In genomic region chr1:66929999-66930822, GRCh38 we compare ENCODE assay signal across 1 cellular context.
TF ChIP-seq lines count a peak whose summit lies in the region.

No MANE protein-coding gene starts in this region.

TF ChIP-seq in K562, 482 proteins besides CTCF, POLR2A, EP300 and RAD21 (continued from another document and continues in another):
- TF ChIP-seq REST (CRISPR knock-in tag; IDR thresholded peaks at IDR 0.05; ENCODE audit: low read depth) (peak; percentile 55), PURB (CRISPR knock-in tag; IDR thresholded peaks at IDR 0.05; ENCODE audit: low read depth) (no peak), GTF2F1 (IDR thresholded peaks at IDR 0.05; ENCODE audit: low read depth, low read length) (no peak), E2F8 (IDR thresholded peaks at IDR 0.05; ENCODE audit: low read depth, partially characterized antibody) (peak; percentile 66), MIER1 (IDR thresholded peaks at IDR 0.05; ENCODE audit: low read depth) (no peak), GABPB2 (CRISPR knock-in tag; conservative IDR thresholded peaks at IDR 0.05) (no peak), CBX1 (IDR thresholded peaks at IDR 0.05; ENCODE audit: low read depth) (peak; percentile 64), ELF4 (CRISPR knock-in tag; IDR thresholded peaks at IDR 0.05) (no peak; the same call in 1 of the 2 replicates), ZBTB7A (IDR thresholded peaks at IDR 0.05; ENCODE audit: borderline replicate concordance, control insufficient read depth, low read depth, low read length) (peak; percentile 89), SAP30 (IDR thresholded peaks at IDR 0.05; ENCODE audit: borderline replicate concordance, insufficient read depth, low read depth, low read length, poor library complexity, severe bottlenecking) (no peak), ZNF41 (CRISPR knock-in tag; conservative IDR thresholded peaks at IDR 0.05) (no peak), GTF2A2 (tag; IDR thresholded peaks at IDR 0.05) (no peak), FOS (IDR thresholded peaks at IDR 0.05; ENCODE audit: extremely low read depth, insufficient read length) (no peak), TGIF2 (CRISPR knock-in tag; IDR thresholded peaks at IDR 0.05) (no peak), ZNF668 (CRISPR knock-in tag; IDR thresholded peaks at IDR 0.05) (no peak), ZBTB5 (IDR thresholded peaks at IDR 0.05) (no peak), HIVEP1 (CRISPR knock-in tag; IDR thresholded peaks at IDR 0.05) (no peak; the same call in 1 of the 2 replicates), RBM14 (IDR thresholded peaks at IDR 0.05; ENCODE audit: borderline replicate concordance, insufficient read depth, low read depth, low read length) (no peak), THRAP3 (IDR thresholded peaks at IDR 0.05; ENCODE audit: borderline replicate concordance) (no peak), ETV1 (tag; conservative IDR thresholded peaks at IDR 0.05; ENCODE audit: low read depth) (no peak), RAD51 (IDR thresholded peaks at IDR 0.05; ENCODE audit: borderline replicate concordance, low read depth) (no peak), HDGF (IDR thresholded peaks at IDR 0.05) (no peak), CBFB (CRISPR knock-in tag; IDR thresholded peaks at IDR 0.05) (no peak), SIX5 (IDR thresholded peaks at IDR 0.05; ENCODE audit: borderline replicate concordance in 1 of 2, insufficient read depth in 1 of 2, low read depth in 1 of 2, low read length in 2 of 2) (no peak), CUX1 (CRISPR knock-in tag; IDR thresholded peaks at IDR 0.05) (peak; percentile 86), KDM4B (IDR thresholded peaks at IDR 0.05; ENCODE audit: borderline replicate concordance in 2 of 2, low read depth in 1 of 2) (peak in 1 of 2 experiments; percentile 68; a peak in 1 of 4 replicates), HBP1 (CRISPR knock-in tag; IDR thresholded peaks at IDR 0.05) (no peak), ZNF740 (CRISPR knock-in tag; IDR thresholded peaks at IDR 0.05) (no peak; the same call in 1 of the 2 replicates), ZNF740 (tag; IDR thresholded peaks at IDR 0.05) (no peak), TOE1 (IDR thresholded peaks at IDR 0.05; ENCODE audit: borderline replicate concordance) (peak; percentile 54; the same call in 1 of the 2 replicates), TOE1 (CRISPR knock-in tag; IDR thresholded peaks at IDR 0.05; ENCODE audit: borderline replicate concordance, low read depth) (no peak), MYBL2 (IDR thresholded peaks at IDR 0.05; ENCODE audit: low read depth) (no peak), MYBL2 (CRISPR knock-in tag; IDR thresholded peaks at IDR 0.05; ENCODE audit: borderline replicate concordance) (no peak), GABPB1 (CRISPR knock-in tag; IDR thresholded peaks at IDR 0.05) (peak; percentile 70), ZNF449 (CRISPR knock-in tag; IDR thresholded peaks at IDR 0.05) (no peak), ZBTB34 (CRISPR knock-in tag; IDR thresholded peaks at IDR 0.05) (no peak), U2AF1 (optimal IDR thresholded peaks at IDR 0.05; ENCODE audit: low read depth, low read length) (peak; percentile 75), POLR3G (IDR thresholded peaks at IDR 0.05; ENCODE audit: extremely low read depth, insufficient read length, insufficient replicate concordance) (no peak), DPF2 (IDR thresholded peaks at IDR 0.05) (peak; percentile 24; the same call in 1 of the 2 replicates), KDM2B (CRISPR knock-in tag; IDR thresholded peaks at IDR 0.05) (no peak), CREB3 (tag; conservative IDR thresholded peaks at IDR 0.05; ENCODE audit: low read depth) (peak; percentile 92), DLX4 (CRISPR knock-in tag; IDR thresholded peaks at IDR 0.05) (no peak), DDX20 (tag; IDR thresholded peaks at IDR 0.05; ENCODE audit: low read depth) (no peak)
